15 cellular contexts compared by ENCODE assay signal in the genomic region with DNA sequence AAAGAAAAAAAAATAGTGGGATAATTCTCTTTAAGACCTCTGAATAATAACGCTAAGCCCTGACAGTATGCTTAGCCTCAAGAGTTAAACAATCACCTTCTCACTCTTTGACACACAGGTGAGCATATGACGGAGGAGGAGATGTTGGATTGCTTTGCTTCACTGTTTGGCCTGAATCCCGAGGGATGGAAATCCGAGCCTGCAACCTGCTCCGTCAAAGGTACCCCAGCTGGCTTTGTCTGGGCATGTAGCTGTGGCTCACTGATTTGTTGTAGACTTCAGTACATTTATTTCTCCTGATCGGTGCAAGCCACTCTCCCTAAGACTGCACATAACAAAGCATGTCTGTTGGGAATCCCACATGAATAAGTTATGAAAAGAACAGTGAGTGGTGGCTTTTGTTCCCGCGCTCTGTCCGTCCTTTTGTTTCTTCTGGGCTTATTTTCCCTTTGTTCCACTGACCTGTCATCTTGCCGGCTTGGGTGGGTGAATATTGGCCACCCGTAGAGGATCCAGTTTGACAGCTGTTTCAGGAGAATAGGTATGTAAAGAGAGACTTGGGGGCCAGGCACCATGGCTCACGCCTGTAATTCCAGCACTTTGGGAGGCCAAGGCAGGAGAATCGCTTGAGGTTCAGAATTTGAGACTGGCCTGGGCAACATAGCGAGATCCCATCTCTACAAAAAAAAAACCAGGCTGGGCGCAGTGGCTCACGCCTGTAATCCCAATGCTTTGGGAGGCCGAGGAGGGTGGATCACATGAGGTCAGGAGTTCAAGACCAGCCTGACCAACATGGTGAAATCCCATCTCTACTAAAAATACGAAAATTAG. TPM values are rescaled to one million over a fixed set of nuclear protein-coding genes. Genes with fewer than 3 reads are reported as not detected.
DNase-seq lines count a peak whose midpoint lies in the region; ATAC-seq, FAIRE-seq and TF ChIP-seq lines count a peak whose summit lies in the region.
"Had no signal": no experiment of that assay in that cellular context is flagged by ENCODE, and none has a peak within 500 bp of the region (broad histone marks: within the 10 kb centered on the region; RNA-seq: fewer than 3 reads in every experiment).

No MANE protein-coding gene starts in this region.

- no peaks in the 10 kb centered on the region for H3K9me3 ChIP-seq in ectodermal cell (ENCODE audit: control insufficient read depth, low read length)
- H3K9me3 ChIP-seq in kidney (ENCODE audit: control insufficient read depth in 1 of 2, low read length in 2 of 2), result no peaks in the 10 kb centered on the region

- H3K4me1 ChIP-seq in ectodermal cell (ENCODE audit: control insufficient read depth, insufficient read depth, low read length) (no peaks in the 10 kb centered on the region), kidney (ENCODE audit: control insufficient read depth in 1 of 2, insufficient read depth in 1 of 2, low read depth in 1 of 2, low read length in 2 of 2) (peaks cover 2 to 4% of the 10 kb centered on the region in 2 donors)

- ATAC-seq in HG03159 (IDR thresholded peaks at IDR 0.05; ENCODE audit: unreplicated experiment) (no peak), GM19395 (IDR thresholded peaks at IDR 0.05; ENCODE audit: unreplicated experiment) (no peak)
- ATAC-seq: left lobe of liver had no signal

- H3K27ac ChIP-seq in ectodermal cell (ENCODE audit: insufficient read depth, low read depth, low read length, poor library complexity, severe bottlenecking) (peak overlapping the region; percentile 56), kidney (ENCODE audit: low read depth in 2 of 2, low read length in 2 of 2) (no peak overlapping the region)

- H3K27me3 ChIP-seq in ectodermal cell (ENCODE audit: control insufficient read depth, insufficient read depth, low read length, poor library complexity, severe bottlenecking), result no peaks in the 10 kb centered on the region

- H3K36me3 ChIP-seq in ectodermal cell (ENCODE audit: control insufficient read depth, insufficient read depth, low read length) (no peaks in the 10 kb centered on the region), kidney (ENCODE audit: control insufficient read depth in 1 of 2, insufficient read depth in 2 of 2, low read length in 2 of 2) (no peaks in the 10 kb centered on the region)

- WGBS in ectodermal cell, 2 experiments, result 43 to 48% methylated on average over 17 to 18 of the region's 18 CpGs

- intact Hi-C loops in kidney (cut with DNase I), result no loop called here

- peak; percentile 94 for DNase-seq in HPDE6-E6E7 (ENCODE audit: extremely low spot score)
- peak; percentile 74 for DNase-seq in NCI-H2196 (lab: John Stamatoyannopoulos, UW; ENCODE audit: unreplicated experiment)
- DNase-seq in pons (ENCODE audit: low spot score), result peak; percentile 96
- no peak for DNase-seq in activated CD4-positive, alpha-beta T cell treated with anti-CD3 and anti-CD28 coated beads, Interleukin-2, amount 50 U/mL, for 48 hours
- no peak for DNase-seq in kidney
- DNase-seq: activated CD4-positive, alpha-beta T cell treated with anti-CD3 and anti-CD28 coated beads, Interleukin-2, amount 50 U/mL, for 4 hours; activated naive CD4-positive, alpha-beta T cell; NCI-H446 treated with DMSO at 0.1 percent for 48 hours; stimulated activated naive CD4-positive, alpha-beta T cell had no signal

- no peak for TF ChIP-seq CTCF in kidney (IDR thresholded peaks at IDR 0.05; ENCODE audit: borderline replicate concordance, extremely low read depth, insufficient read depth)

- H3K9ac ChIP-seq in kidney (ENCODE audit: low read length in 2 of 2), result no peak overlapping the region

- no peak overlapping the region for H3K4me3 ChIP-seq in ectodermal cell (ENCODE audit: insufficient read depth, low read depth, low read length)
- no peak overlapping the region for H3K4me3 ChIP-seq in kidney (ENCODE audit: low read length in 2 of 2)

- FAIRE-seq in kidney (lab: Jason Lieb, UNC), result no peak
- FAIRE-seq: colon, D721Med had no signal

RNA-seq across cellular contexts. Expression of gene BCL7A, which starts 20.1 kb away (rescaled TPM):
- 43.6 TPM for polyA plus RNA-seq in ectodermal cell (2013, experiment 1 of 4)
- 39.5 TPM for polyA plus RNA-seq in ectodermal cell (2013, experiment 2 of 4)
- 31.9 TPM for polyA plus RNA-seq in ectodermal cell (2013, experiment 3 of 4)
- polyA plus RNA-seq in ectodermal cell (2013, experiment 4 of 4), result 33.7 TPM
- 22.7 TPM for total RNA-seq in kidney
- 6.8 TPM for polyA plus RNA-seq in kidney (ENCODE audit: insufficient read depth, low read depth, low replicate concordance)

Comparison
In these comparisons a context has a peak if more than half of its experiments do, and no peak if none do; other contexts are left out.
1. DNase-seq: peak in HPDE6-E6E7 (single experiment), NCI-H2196 (single experiment) and pons (single experiment); none in activated CD4-positive, alpha-beta T cell treated with anti-CD3 and anti-CD28 coated beads, Interleukin-2, amount 50 U/mL, for 48 hours (0 of 2) and kidney (single experiment).